Comparison of ENCODE assay signal across 9 cellular contexts in the genomic region with DNA sequence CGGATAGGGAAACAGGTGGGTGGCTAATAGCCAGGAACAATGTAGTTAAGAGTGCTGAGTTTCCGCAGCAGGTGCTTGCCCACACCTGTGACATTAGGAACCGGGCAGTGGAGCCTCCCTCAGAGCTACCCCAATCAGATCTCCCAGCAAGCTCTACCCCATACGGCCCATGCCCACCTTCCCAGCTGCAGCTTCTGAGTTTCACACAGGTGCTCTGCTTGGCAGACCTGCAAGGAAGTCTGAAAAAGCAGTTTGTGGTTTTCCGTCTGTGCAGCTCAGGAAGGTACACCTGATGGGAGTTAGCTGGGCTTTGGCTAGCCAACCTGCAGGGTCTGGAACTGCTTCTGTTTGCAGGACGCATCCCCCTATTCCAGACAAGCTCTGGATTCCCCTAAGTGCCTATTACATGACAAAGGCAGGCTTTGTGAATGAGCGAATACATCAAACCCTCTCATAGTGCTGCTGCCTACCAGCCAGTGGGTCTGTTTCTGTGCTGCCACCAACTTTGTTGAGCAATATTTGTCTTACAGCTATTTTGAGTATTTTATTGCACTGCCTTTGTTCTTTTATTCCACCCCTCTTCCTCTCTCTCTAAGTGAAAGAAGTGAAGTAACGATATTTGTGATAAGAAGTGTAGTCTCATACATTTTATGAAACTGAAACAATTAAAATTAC. TPM values are rescaled to one million over a fixed set of nuclear protein-coding genes. Genes with fewer than 3 reads are reported as not detected.
DNase-seq lines count a peak whose midpoint lies in the region; ATAC-seq, FAIRE-seq and TF ChIP-seq lines count a peak whose summit lies in the region.
"Had no signal": no experiment of that assay in that cellular context is flagged by ENCODE, and none has a peak within 500 bp of the region (broad histone marks: within the 10 kb centered on the region; RNA-seq: fewer than 3 reads in every experiment).

No MANE protein-coding gene starts in this region.

- DNase-seq in GM12892 (ENCODE audit: insufficient read length) (no peak), Peyer's patch (peak in 2 of 3 donors; percentile 78 to 82), left lobe of liver (ENCODE audit: low spot score) (no peak), foreskin fibroblast (no peak), left cardiac atrium (no peak)

- intact Hi-C loops in left cardiac atrium (cut with DNase I) = no loop called here

- ATAC-seq in HG03175 (IDR thresholded peaks at IDR 0.05; ENCODE audit: unreplicated experiment) (peak; percentile 37), left lobe of liver (peak; percentile 73), GM21528 (IDR thresholded peaks at IDR 0.05; ENCODE audit: low FRiP score, unreplicated experiment) (no peak), GM21381 (IDR thresholded peaks at IDR 0.05; ENCODE audit: unreplicated experiment) (no peak), left cardiac atrium (no peak)

- peak overlapping the region; percentile 5 to 22 (median 14) for H3K4me3 ChIP-seq in Peyer's patch
- no peak overlapping the region for H3K4me3 ChIP-seq in foreskin fibroblast (ENCODE audit: low read depth in 1 of 2, low read length in 2 of 2)

- H3K36me3 ChIP-seq in Peyer's patch = no peaks in the 10 kb centered on the region

- no peaks in the 10 kb centered on the region for H3K9me3 ChIP-seq in Peyer's patch

- peak overlapping the region; percentile 23 to 76 (median 58) for H3K27ac ChIP-seq in Peyer's patch

- no peaks in the 10 kb centered on the region for H3K27me3 ChIP-seq in Peyer's patch

- H3K4me1 ChIP-seq in Peyer's patch = peaks cover 0 to 23% (median 17%) of the 10 kb centered on the region in 4 donors

- no peak for TF ChIP-seq POLR2A in GM12892 (IDR thresholded peaks at IDR 0.05; ENCODE audit: low read depth, low read length)
- no peak for TF ChIP-seq POLR2A in Peyer's patch (IDR thresholded peaks at IDR 0.05)

- peak; percentile 73 for FAIRE-seq in GM12892 (lab: Jason Lieb, UNC)
- FAIRE-seq: colon had no signal

- TF ChIP-seq CTCF in Peyer's patch (IDR thresholded peaks at IDR 0.05) (no peak), foreskin fibroblast (IDR thresholded peaks at IDR 0.05; ENCODE audit: low read depth, low read length) (no peak)

RNA-seq across cellular contexts. Expression of gene CEP68, which starts 24.7 kb away (rescaled TPM):
- polyA plus RNA-seq in GM12892 (2012; ENCODE audit: missing spikeins) = 6.4 TPM
- total RNA-seq in Peyer's patch = 10 to 100 TPM in 3 of 4 donors, 1 to 10 TPM in 1; 5.4 to 18.2 (median 14.7) TPM
- 2.2 TPM for total RNA-seq in left lobe of liver
- total RNA-seq in left cardiac atrium = 10 to 100 TPM; 12.6 to 15.4 TPM

RNA-seq across cellular contexts. Expression of gene SLC1A4, which starts 42.3 kb away (rescaled TPM):
- polyA plus RNA-seq in GM12892 (2012; ENCODE audit: missing spikeins) = 17.6 TPM
- total RNA-seq in Peyer's patch (10 to 100 TPM in 1 of 4 donors, 1 to 10 TPM in 3; 2.7 to 12.4 (median 3.4) TPM), left lobe of liver (8.1 TPM), left cardiac atrium (1 to 10 TPM; 3.6 to 5.2 TPM)

Comparison
In these comparisons a context has a peak if more than half of its experiments do, and no peak if none do; other contexts are left out.
1. DNase-seq: peak in Peyer's patch (2 of 3); none in GM12892 (single experiment), left lobe of liver (single experiment), foreskin fibroblast (0 of 2) and left cardiac atrium (single experiment).
2. ATAC-seq: peak in HG03175 (single experiment) and left lobe of liver (single experiment); none in GM21528 (single experiment), GM21381 (single experiment) and left cardiac atrium (0 of 2).
3. H3K4me3 ChIP-seq: peak in Peyer's patch (4 of 4); none in foreskin fibroblast (0 of 2).